ENCODE assay signal across 31 cellular contexts in the genomic region with DNA sequence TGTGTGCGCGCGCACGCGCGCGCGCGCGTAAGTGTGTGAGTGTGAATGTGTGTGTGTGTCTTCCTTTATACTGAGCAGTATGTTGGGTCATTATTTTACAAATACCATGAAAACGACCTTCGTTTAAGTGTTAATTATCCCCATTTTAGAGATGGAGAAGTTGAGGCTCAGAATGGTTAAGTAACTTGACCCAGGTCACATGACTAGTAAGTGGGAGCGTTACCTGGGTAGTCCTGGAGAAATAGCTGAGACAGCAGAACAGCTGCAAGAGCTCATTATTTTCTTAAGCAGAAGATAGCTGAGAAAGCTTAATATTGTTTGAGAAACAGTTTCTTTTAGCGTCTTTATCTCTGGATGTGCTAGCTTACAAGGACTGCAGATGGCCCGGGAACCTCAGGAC.
"Had no signal": no experiment of that assay in that cellular context is flagged by ENCODE, and none has a peak within 500 bp of the region (broad histone marks: within the 10 kb centered on the region; RNA-seq: fewer than 3 reads in every experiment).

No MANE protein-coding gene starts in this region.

- H3K9ac ChIP-seq: KMS-11 had no signal

- ATAC-seq: activated T-helper 17 cell treated with anti-CD3 and anti-CD28 coated beads, Interleukin-2, amount 50 U/mL, for 72 hours; Panc1; T-cell had no signal

- H3K27me3 Mint-ChIP-seq: activated CD4-positive, alpha-beta memory T cell treated with anti-CD3 and anti-CD28 coated beads, Interleukin-2, amount 10 ng/mL, durations not matched to agents 7 days and 5 days had no signal

- H3K4me3 ChIP-seq: cardiac muscle cell, MG63 had no signal

- DNase-seq: activated B cell treated with CpG ODN at 0.5 μM for 24 hours; activated CD4-positive, alpha-beta memory T cell treated with anti-CD3 and anti-CD28 coated beads, Interleukin-2, amount 10 ng/mL, durations not matched to agents 7 days and 5 days; activated CD4-positive, alpha-beta T cell treated with anti-CD3 and anti-CD28 coated beads, Interleukin-2, amount 50 U/mL, for 1 hour; activated gamma-delta T cell; activated naive CD4-positive, alpha-beta T cell treated with anti-CD3 and anti-CD28 coated beads for 36 hours; activated T-cell treated with anti-CD3 and anti-CD28 coated beads for 4 hours; activated T-cell treated with anti-CD3 and anti-CD28 coated beads, Interleukin-2, amount 50 U/mL, for 48 hours; brain microvascular endothelial cell; cerebellar nuclear complex; NCI-H1105; NCI-H1436; NCI-H1694 treated with DMSO at 0.1 percent for 48 hours; NCI-H2029 treated with DMSO at 0.1 percent for 48 hours; NCI-H345; NCI-H510A; NCI-H526 treated with DMSO at 0.1 percent for 48 hours; NCI-H82; NK-92 treated with Interleukin-12 subunit alpha and Interleukin-12 subunit beta, amount 100 ng/mL, for 24 hours; OCI-M1; SHP77 treated with DMSO at 0.1 percent for 48 hours; T-cell; T-helper 2 cell; T1000 had no signal

- H3K9me3 Mint-ChIP-seq: activated B cell treated with CpG ODN at 0.5 μM for 24 hours; activated CD4-positive, alpha-beta memory T cell treated with anti-CD3 and anti-CD28 coated beads, Interleukin-2, amount 10 ng/mL, durations not matched to agents 7 days and 5 days; activated naive CD4-positive, alpha-beta T cell treated with anti-CD3 and anti-CD28 coated beads for 36 hours; activated T-helper 17 cell treated with anti-CD3 and anti-CD28 coated beads, Interleukin-2, amount 50 U/mL, for 72 hours had no signal

- H3K36me3 Mint-ChIP-seq: activated naive CD8-positive, alpha-beta T cell; T-cell had no signal

- H3K4me3 Mint-ChIP-seq: activated B cell treated with CpG ODN at 0.5 μM for 24 hours; activated CD4-positive, alpha-beta memory T cell treated with anti-CD3 and anti-CD28 coated beads, Interleukin-2, amount 10 ng/mL, durations not matched to agents 7 days and 5 days; activated naive CD4-positive, alpha-beta T cell treated with anti-CD3 and anti-CD28 coated beads for 36 hours; activated naive CD8-positive, alpha-beta T cell; activated T-helper 17 cell treated with anti-CD3 and anti-CD28 coated beads, Interleukin-2, amount 50 U/mL, for 72 hours; T-cell had no signal

- H3K4me1 Mint-ChIP-seq: activated B cell treated with CpG ODN at 0.5 μM for 24 hours; activated CD4-positive, alpha-beta memory T cell treated with anti-CD3 and anti-CD28 coated beads, Interleukin-2, amount 10 ng/mL, durations not matched to agents 7 days and 5 days; activated T-helper 17 cell treated with anti-CD3 and anti-CD28 coated beads, Interleukin-2, amount 50 U/mL, for 72 hours; T-cell had no signal

- FAIRE-seq: TTC549 had no signal

- H3K36me3 ChIP-seq: brain microvascular endothelial cell, cardiac muscle cell, MG63 had no signal

- H3K4me2 ChIP-seq: KMS-11 had no signal

- H3K9me3 ChIP-seq: MG63 had no signal

- H3K27me3 ChIP-seq: brain microvascular endothelial cell, cardiac muscle cell had no signal

- H3K27ac ChIP-seq: brain microvascular endothelial cell, cardiac muscle cell, KMS-11, RWPE1 had no signal

- H3K27ac Mint-ChIP-seq: activated B cell treated with CpG ODN at 0.5 μM for 24 hours; activated CD4-positive, alpha-beta memory T cell treated with anti-CD3 and anti-CD28 coated beads, Interleukin-2, amount 10 ng/mL, durations not matched to agents 7 days and 5 days; activated naive CD4-positive, alpha-beta T cell treated with anti-CD3 and anti-CD28 coated beads for 36 hours; activated naive CD8-positive, alpha-beta T cell; activated T-helper 17 cell treated with anti-CD3 and anti-CD28 coated beads, Interleukin-2, amount 50 U/mL, for 72 hours; T-cell had no signal
